In the genomic region with DNA sequence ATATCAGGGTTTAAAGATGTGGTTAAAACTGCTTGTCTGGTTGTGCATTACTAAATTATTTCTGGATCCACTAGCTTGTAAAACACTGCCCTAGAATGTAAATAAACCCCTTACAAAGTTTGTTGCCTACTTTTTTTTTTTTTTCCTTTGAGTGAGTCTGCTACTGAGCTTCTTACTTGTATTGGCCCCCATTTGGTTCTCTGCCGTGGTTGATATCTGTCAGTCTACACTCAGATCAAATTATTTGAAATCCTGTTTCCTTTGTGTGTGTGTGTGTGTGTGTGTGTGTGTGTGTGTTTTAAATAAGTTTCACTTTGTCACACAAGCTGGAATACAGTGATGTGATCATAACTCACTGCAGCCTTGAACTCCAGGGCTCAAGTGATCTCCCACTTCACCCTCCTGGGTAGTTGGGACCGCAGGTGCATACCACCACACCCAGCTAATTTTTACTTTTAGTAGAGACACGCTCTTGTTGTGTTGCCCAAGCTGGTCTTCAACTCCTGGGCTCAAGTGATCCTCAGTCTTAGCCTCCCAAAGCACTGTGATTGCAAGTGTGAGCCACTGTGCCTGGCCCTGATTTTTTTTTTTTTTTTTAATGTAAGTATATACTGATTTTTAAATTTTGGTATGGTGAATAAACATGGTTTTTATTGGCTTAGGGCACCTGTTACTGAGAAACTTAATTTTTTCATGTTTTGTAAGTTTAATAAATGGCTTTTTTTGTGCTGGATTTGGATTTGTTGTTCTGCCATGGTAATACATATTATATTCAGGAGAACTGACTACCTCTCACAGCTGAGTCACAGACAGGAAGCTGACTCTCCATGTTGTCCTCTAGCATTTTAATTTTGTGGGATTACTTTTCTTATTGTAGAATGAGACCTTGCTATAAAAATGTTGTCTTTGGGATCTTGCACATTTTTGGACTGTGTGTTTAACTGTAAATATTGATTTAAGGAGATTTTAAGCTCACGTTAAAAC, we compare ENCODE assay signal across 1 cellular context.
TF ChIP-seq lines count a peak whose summit lies in the region.

No MANE protein-coding gene starts in this region.

TF ChIP-seq in HepG2, 621 proteins besides CTCF, POLR2A, EP300 and RAD21 (continued from another document):
- TF ChIP-seq ZNF646 (CRISPR knock-in tag; IDR thresholded peaks at IDR 0.05), result peak; percentile 94
- TF ChIP-seq, protein P1, sequence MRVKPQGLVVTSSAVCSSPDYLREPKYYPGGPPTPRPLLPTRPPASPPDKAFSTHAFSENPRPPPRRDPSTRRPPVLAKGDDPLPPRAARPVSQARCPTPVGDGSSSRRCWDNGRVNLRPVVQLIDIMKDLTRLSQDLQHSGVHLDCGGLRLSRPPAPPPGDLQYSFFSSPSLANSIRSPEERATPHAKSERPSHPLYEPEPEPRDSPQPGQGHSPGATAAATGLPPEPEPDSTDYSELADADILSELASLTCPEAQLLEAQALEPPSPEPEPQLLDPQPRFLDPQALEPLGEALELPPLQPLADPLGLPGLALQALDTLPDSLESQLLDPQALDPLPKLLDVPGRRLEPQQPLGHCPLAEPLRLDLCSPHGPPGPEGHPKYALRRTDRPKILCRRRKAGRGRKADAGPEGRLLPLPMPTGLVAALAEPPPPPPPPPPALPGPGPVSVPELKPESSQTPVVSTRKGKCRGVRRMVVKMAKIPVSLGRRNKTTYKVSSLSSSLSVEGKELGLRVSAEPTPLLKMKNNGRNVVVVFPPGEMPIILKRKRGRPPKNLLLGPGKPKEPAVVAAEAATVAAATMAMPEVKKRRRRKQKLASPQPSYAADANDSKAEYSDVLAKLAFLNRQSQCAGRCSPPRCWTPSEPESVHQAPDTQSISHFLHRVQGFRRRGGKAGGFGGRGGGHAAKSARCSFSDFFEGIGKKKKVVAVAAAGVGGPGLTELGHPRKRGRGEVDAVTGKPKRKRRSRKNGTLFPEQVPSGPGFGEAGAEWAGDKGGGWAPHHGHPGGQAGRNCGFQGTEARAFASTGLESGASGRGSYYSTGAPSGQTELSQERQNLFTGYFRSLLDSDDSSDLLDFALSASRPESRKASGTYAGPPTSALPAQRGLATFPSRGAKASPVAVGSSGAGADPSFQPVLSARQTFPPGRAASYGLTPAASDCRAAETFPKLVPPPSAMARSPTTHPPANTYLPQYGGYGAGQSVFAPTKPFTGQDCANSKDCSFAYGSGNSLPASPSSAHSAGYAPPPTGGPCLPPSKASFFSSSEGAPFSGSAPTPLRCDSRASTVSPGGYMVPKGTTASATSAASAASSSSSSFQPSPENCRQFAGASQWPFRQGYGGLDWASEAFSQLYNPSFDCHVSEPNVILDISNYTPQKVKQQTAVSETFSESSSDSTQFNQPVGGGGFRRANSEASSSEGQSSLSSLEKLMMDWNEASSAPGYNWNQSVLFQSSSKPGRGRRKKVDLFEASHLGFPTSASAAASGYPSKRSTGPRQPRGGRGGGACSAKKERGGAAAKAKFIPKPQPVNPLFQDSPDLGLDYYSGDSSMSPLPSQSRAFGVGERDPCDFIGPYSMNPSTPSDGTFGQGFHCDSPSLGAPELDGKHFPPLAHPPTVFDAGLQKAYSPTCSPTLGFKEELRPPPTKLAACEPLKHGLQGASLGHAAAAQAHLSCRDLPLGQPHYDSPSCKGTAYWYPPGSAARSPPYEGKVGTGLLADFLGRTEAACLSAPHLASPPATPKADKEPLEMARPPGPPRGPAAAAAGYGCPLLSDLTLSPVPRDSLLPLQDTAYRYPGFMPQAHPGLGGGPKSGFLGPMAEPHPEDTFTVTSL (CRISPR knock-in tag; IDR thresholded peaks at IDR 0.05; ENCODE audit: borderline replicate concordance), result peak; percentile 39; the same call in 1 of the 2 replicates
- TF ChIP-seq ZMYM4 (CRISPR knock-in tag; IDR thresholded peaks at IDR 0.05), result 0 out of 2 replicates have a peak, but pooled peaks have one; percentile 29
- TF ChIP-seq NR2F2 (IDR thresholded peaks at IDR 0.05; ENCODE audit: borderline replicate concordance, low read depth), result no peak
- no peak for TF ChIP-seq NONO (IDR thresholded peaks at IDR 0.05)
- 0 out of 2 replicates have a peak, but pooled peaks have one; percentile 39 for TF ChIP-seq NONO (CRISPR knock-in tag; conservative IDR thresholded peaks at IDR 0.05)
- TF ChIP-seq ZMYM3 (CRISPR knock-in tag; IDR thresholded peaks at IDR 0.05), result no peak
